7 cellular contexts compared by ENCODE assay signal in genomic region chr12:6322969-6323339, GRCh38. TPM values are rescaled to one million over a fixed set of nuclear protein-coding genes. Genes with fewer than 3 reads are reported as not detected.
DNase-seq lines count a peak whose midpoint lies in the region; ATAC-seq and TF ChIP-seq lines count a peak whose summit lies in the region.

No MANE protein-coding gene starts in this region.

- DNase-seq in endodermal cell, result peak; percentile 79
- no peak for DNase-seq in stimulated activated effector memory CD8-positive, alpha-beta T cell treated with anti-CD3 and anti-CD28 coated beads, Interleukin-12 subunit alpha, Interleukin-12 subunit beta, amount 100 ng/mL, for 72 hours (ENCODE audit: low spot score in 2 of 2)
- no peak for DNase-seq in kidney glomerular epithelial cell (lab: John Stamatoyannopoulos, UW)

- peak overlapping the region; percentile 34 for H3K4me3 Mint-ChIP-seq in endodermal cell
- H3K4me3 Mint-ChIP-seq in stimulated activated effector memory CD8-positive, alpha-beta T cell treated with anti-CD3 and anti-CD28 coated beads, Interleukin-12 subunit alpha, Interleukin-12 subunit beta, amount 100 ng/mL, for 72 hours, result peak overlapping the region; percentile 72

- WGBS in HUES64, result 0% methylated on average over 2 of the region's 2 CpGs
- WGBS in endodermal cell (ENCODE audit: insufficient coverage in 1 of 2, insufficient read length in 1 of 2), 2 experiments, result 2 to 6% methylated on average over 2 of the region's 2 CpGs

- no peak for TF ChIP-seq CTCF in endodermal cell (conservative IDR thresholded peaks at IDR 0.05)

- peaks cover 31% of the 10 kb centered on the region for H3K36me3 Mint-ChIP-seq in endodermal cell (ENCODE audit: low read depth)
- peaks cover 59% of the 10 kb centered on the region for H3K36me3 Mint-ChIP-seq in stimulated activated effector memory CD8-positive, alpha-beta T cell treated with anti-CD3 and anti-CD28 coated beads, Interleukin-12 subunit alpha, Interleukin-12 subunit beta, amount 100 ng/mL, for 72 hours

- peak overlapping the region; percentile 98 for H3K27ac ChIP-seq in HUES64 (ENCODE audit: low read depth, low read length)
- H3K27ac ChIP-seq in endodermal cell (ENCODE audit: low read depth, low read length), result peak overlapping the region; percentile 91

- H3K4me1 Mint-ChIP-seq in endodermal cell, result peaks cover 46% of the 10 kb centered on the region
- H3K4me1 Mint-ChIP-seq in stimulated activated effector memory CD8-positive, alpha-beta T cell treated with anti-CD3 and anti-CD28 coated beads, Interleukin-12 subunit alpha, Interleukin-12 subunit beta, amount 100 ng/mL, for 72 hours, result peaks cover 58% of the 10 kb centered on the region

- H3K27me3 Mint-ChIP-seq in endodermal cell (ENCODE audit: insufficient read depth), result no peaks in the 10 kb centered on the region

- no peaks in the 10 kb centered on the region for H3K27me3 ChIP-seq in HUES64 (ENCODE audit: insufficient read depth, low read length)
- no peaks in the 10 kb centered on the region for H3K27me3 ChIP-seq in endodermal cell (ENCODE audit: control insufficient read depth, insufficient read depth, low read length, poor library complexity, severe bottlenecking)

- H3K36me3 ChIP-seq in HUES64 (ENCODE audit: insufficient read depth, low read length) (peaks cover 11% of the 10 kb centered on the region; the same call in 1 of the 2 replicates), endodermal cell (ENCODE audit: control insufficient read depth, insufficient read depth, low read length) (no peaks in the 10 kb centered on the region)

- no peaks in the 10 kb centered on the region for H3K9me3 ChIP-seq in HUES64 (ENCODE audit: insufficient read depth, low read depth, low read length)
- no peaks in the 10 kb centered on the region for H3K9me3 ChIP-seq in endodermal cell (ENCODE audit: control insufficient read depth, low read length)

- peak overlapping the region; percentile 44; the same call in 1 of the 2 replicates for H3K9ac ChIP-seq in HUES64 (ENCODE audit: low read depth, low read length)
- no peak overlapping the region for H3K9ac ChIP-seq in endodermal cell (ENCODE audit: extremely low read depth, low read length, poor library complexity, severe bottlenecking)

- H3K4me1 ChIP-seq in HUES64 (ENCODE audit: insufficient read depth, low read length), result peaks cover 34% of the 10 kb centered on the region
- peaks cover 5% of the 10 kb centered on the region for H3K4me1 ChIP-seq in endodermal cell (ENCODE audit: control insufficient read depth, insufficient read depth, low read length)

- peak overlapping the region; percentile 79 for H3K27ac Mint-ChIP-seq in endodermal cell
- peak overlapping the region; percentile 95 for H3K27ac Mint-ChIP-seq in stimulated activated effector memory CD8-positive, alpha-beta T cell treated with anti-CD3 and anti-CD28 coated beads, Interleukin-12 subunit alpha, Interleukin-12 subunit beta, amount 100 ng/mL, for 72 hours

- peak overlapping the region; percentile 4; the same call in 1 of the 2 replicates for H3K4me3 ChIP-seq in HUES64 (ENCODE audit: low read length)
- peak overlapping the region; percentile 8 for H3K4me3 ChIP-seq in endodermal cell (ENCODE audit: low read length)

- ATAC-seq in GM21381 (IDR thresholded peaks at IDR 0.05; ENCODE audit: unreplicated experiment) (peak; percentile 25), HG02840 (IDR thresholded peaks at IDR 0.05; ENCODE audit: low FRiP score, unreplicated experiment) (no peak), HG03342 (IDR thresholded peaks at IDR 0.05; ENCODE audit: unreplicated experiment) (no peak)
- ATAC-seq in stimulated activated effector memory CD8-positive, alpha-beta T cell treated with anti-CD3 and anti-CD28 coated beads, Interleukin-12 subunit alpha, Interleukin-12 subunit beta, amount 100 ng/mL, for 72 hours, result no peak

- no peaks in the 10 kb centered on the region for H3K9me3 Mint-ChIP-seq in endodermal cell
- H3K9me3 Mint-ChIP-seq in stimulated activated effector memory CD8-positive, alpha-beta T cell treated with anti-CD3 and anti-CD28 coated beads, Interleukin-12 subunit alpha, Interleukin-12 subunit beta, amount 100 ng/mL, for 72 hours, result no peaks in the 10 kb centered on the region

RNA-seq across cellular contexts. Expression of gene PLEKHG6, which starts 12.5 kb away (rescaled TPM):
- polyA plus RNA-seq in HUES64 (2013, experiment 1 of 2), result 12.1 TPM
- polyA plus RNA-seq in HUES64 (2013, experiment 2 of 2), result 11.6 TPM
- 10 to 100 TPM; 24.8 to 37.2 TPM for total RNA-seq in endodermal cell
- 7.1 TPM for polyA plus RNA-seq in endodermal cell (2013, experiment 1 of 2)
- 4.6 TPM for polyA plus RNA-seq in endodermal cell (2013, experiment 2 of 2)

RNA-seq across cellular contexts. Expression of gene TNFRSF1A, which starts 18.9 kb away (rescaled TPM):
- 39.4 TPM for polyA plus RNA-seq in HUES64 (2013, experiment 1 of 2)
- polyA plus RNA-seq in HUES64 (2013, experiment 2 of 2), result 37.2 TPM
- 10 to 100 TPM; 43.2 to 86.2 TPM for total RNA-seq in endodermal cell
- polyA plus RNA-seq in endodermal cell (2013, experiment 1 of 2), result 39.7 TPM
- polyA plus RNA-seq in endodermal cell (2013, experiment 2 of 2), result 37.7 TPM

RNA-seq across cellular contexts. Expression of gene SCNN1A, which starts 52.4 kb away (rescaled TPM):
- polyA plus RNA-seq in HUES64 (2013, experiment 1 of 2), result 51.0 TPM
- 39.4 TPM for polyA plus RNA-seq in HUES64 (2013, experiment 2 of 2)
- 10 to 100 TPM; 32.1 to 87.7 TPM for total RNA-seq in endodermal cell
- polyA plus RNA-seq in endodermal cell (2013, experiment 1 of 2), result 9.0 TPM
- polyA plus RNA-seq in endodermal cell (2013, experiment 2 of 2), result 4.3 TPM
